ENCODE assay signal across 2 cellular contexts in the genomic region with DNA sequence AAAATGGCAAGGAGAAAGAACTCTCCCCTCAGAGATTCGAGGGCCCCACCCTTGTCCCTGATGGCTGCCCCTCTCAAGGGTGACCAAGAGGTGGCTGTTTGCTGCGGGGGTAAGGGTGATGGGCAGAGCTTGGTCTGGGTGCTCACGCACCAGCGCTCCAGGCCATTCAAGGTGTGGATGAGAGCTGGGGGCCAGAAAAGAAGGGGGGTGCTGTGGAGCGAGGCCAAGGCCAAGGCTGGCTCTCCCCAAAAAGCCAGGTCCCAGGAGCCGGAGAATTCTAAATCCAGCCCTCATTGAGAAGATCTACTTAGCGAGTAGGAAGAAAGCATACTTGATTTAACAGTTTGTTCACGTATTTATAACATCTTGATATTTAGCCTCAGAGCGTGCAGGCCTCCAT.
TF ChIP-seq lines count a peak whose summit lies in the region.

No MANE protein-coding gene starts in this region.

TF ChIP-seq in IMR-90, 13 proteins besides CTCF, POLR2A, EP300 and RAD21:
- TF ChIP-seq CEBPB (IDR thresholded peaks at IDR 0.05; ENCODE audit: low read depth, low read length) = no peak
- TF ChIP-seq CHD1 (IDR thresholded peaks at IDR 0.05; ENCODE audit: low read depth, low read length) = no peak
- TF ChIP-seq MAFK (IDR thresholded peaks at IDR 0.05; ENCODE audit: low read depth, low read length) = no peak

TF ChIP-seq in WTC11, 78 proteins besides CTCF, POLR2A, EP300 and RAD21:
- TF ChIP-seq, protein P1, sequence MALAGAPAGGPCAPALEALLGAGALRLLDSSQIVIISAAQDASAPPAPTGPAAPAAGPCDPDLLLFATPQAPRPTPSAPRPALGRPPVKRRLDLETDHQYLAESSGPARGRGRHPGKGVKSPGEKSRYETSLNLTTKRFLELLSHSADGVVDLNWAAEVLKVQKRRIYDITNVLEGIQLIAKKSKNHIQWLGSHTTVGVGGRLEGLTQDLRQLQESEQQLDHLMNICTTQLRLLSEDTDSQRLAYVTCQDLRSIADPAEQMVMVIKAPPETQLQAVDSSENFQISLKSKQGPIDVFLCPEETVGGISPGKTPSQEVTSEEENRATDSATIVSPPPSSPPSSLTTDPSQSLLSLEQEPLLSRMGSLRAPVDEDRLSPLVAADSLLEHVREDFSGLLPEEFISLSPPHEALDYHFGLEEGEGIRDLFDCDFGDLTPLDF (CRISPR knock-in tag; IDR thresholded peaks at IDR 0.05) = no peak
- TF ChIP-seq RORB (CRISPR knock-in tag; IDR thresholded peaks at IDR 0.05) = no peak
- no peak for TF ChIP-seq ATF1 (CRISPR knock-in tag; IDR thresholded peaks at IDR 0.05)
- no peak for TF ChIP-seq SP1 (CRISPR knock-in tag; conservative IDR thresholded peaks at IDR 0.05)
- TF ChIP-seq ZNF219 (CRISPR knock-in tag; IDR thresholded peaks at IDR 0.05; ENCODE audit: borderline replicate concordance) = no peak
- no peak for TF ChIP-seq ZNF232 (CRISPR knock-in tag; IDR thresholded peaks at IDR 0.05)
- TF ChIP-seq, protein P2, sequence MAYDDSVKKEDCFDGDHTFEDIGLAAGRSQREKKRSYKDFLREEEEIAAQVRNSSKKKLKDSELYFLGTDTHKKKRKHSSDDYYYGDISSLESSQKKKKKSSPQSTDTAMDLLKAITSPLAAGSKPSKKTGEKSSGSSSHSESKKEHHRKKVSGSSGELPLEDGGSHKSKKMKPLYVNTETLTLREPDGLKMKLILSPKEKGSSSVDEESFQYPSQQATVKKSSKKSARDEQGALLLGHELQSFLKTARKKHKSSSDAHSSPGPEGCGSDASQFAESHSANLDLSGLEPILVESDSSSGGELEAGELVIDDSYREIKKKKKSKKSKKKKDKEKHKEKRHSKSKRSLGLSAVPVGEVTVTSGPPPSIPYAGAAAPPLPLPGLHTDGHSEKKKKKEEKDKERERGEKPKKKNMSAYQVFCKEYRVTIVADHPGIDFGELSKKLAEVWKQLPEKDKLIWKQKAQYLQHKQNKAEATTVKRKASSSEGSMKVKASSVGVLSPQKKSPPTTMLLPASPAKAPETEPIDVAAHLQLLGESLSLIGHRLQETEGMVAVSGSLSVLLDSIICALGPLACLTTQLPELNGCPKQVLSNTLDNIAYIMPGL (CRISPR knock-in tag; IDR thresholded peaks at IDR 0.05) = no peak
- TF ChIP-seq ZNF396 (CRISPR knock-in tag; IDR thresholded peaks at IDR 0.05; ENCODE audit: borderline replicate concordance) = no peak
- TF ChIP-seq SOX15 (CRISPR knock-in tag; IDR thresholded peaks at IDR 0.05) = no peak
- TF ChIP-seq, protein P3, sequence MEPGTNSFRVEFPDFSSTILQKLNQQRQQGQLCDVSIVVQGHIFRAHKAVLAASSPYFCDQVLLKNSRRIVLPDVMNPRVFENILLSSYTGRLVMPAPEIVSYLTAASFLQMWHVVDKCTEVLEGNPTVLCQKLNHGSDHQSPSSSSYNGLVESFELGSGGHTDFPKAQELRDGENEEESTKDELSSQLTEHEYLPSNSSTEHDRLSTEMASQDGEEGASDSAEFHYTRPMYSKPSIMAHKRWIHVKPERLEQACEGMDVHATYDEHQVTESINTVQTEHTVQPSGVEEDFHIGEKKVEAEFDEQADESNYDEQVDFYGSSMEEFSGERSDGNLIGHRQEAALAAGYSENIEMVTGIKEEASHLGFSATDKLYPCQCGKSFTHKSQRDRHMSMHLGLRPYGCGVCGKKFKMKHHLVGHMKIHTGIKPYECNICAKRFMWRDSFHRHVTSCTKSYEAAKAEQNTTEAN (CRISPR knock-in tag; IDR thresholded peaks at IDR 0.05) = no peak
- no peak for TF ChIP-seq NFYB (CRISPR knock-in tag; conservative IDR thresholded peaks at IDR 0.05; ENCODE audit: low read depth)
- no peak for TF ChIP-seq MXD4 (CRISPR knock-in tag; IDR thresholded peaks at IDR 0.05; ENCODE audit: borderline replicate concordance)
- no peak for TF ChIP-seq ETV6 (CRISPR knock-in tag; IDR thresholded peaks at IDR 0.05)
- TF ChIP-seq, protein P4, sequence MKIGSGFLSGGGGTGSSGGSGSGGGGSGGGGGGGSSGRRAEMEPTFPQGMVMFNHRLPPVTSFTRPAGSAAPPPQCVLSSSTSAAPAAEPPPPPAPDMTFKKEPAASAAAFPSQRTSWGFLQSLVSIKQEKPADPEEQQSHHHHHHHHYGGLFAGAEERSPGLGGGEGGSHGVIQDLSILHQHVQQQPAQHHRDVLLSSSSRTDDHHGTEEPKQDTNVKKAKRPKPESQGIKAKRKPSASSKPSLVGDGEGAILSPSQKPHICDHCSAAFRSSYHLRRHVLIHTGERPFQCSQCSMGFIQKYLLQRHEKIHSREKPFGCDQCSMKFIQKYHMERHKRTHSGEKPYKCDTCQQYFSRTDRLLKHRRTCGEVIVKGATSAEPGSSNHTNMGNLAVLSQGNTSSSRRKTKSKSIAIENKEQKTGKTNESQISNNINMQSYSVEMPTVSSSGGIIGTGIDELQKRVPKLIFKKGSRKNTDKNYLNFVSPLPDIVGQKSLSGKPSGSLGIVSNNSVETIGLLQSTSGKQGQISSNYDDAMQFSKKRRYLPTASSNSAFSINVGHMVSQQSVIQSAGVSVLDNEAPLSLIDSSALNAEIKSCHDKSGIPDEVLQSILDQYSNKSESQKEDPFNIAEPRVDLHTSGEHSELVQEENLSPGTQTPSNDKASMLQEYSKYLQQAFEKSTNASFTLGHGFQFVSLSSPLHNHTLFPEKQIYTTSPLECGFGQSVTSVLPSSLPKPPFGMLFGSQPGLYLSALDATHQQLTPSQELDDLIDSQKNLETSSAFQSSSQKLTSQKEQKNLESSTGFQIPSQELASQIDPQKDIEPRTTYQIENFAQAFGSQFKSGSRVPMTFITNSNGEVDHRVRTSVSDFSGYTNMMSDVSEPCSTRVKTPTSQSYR (CRISPR knock-in tag; IDR thresholded peaks at IDR 0.05) = no peak
- no peak for TF ChIP-seq ZNF317 (CRISPR knock-in tag; IDR thresholded peaks at IDR 0.05; ENCODE audit: borderline replicate concordance, low read depth)
- TF ChIP-seq, protein P5, sequence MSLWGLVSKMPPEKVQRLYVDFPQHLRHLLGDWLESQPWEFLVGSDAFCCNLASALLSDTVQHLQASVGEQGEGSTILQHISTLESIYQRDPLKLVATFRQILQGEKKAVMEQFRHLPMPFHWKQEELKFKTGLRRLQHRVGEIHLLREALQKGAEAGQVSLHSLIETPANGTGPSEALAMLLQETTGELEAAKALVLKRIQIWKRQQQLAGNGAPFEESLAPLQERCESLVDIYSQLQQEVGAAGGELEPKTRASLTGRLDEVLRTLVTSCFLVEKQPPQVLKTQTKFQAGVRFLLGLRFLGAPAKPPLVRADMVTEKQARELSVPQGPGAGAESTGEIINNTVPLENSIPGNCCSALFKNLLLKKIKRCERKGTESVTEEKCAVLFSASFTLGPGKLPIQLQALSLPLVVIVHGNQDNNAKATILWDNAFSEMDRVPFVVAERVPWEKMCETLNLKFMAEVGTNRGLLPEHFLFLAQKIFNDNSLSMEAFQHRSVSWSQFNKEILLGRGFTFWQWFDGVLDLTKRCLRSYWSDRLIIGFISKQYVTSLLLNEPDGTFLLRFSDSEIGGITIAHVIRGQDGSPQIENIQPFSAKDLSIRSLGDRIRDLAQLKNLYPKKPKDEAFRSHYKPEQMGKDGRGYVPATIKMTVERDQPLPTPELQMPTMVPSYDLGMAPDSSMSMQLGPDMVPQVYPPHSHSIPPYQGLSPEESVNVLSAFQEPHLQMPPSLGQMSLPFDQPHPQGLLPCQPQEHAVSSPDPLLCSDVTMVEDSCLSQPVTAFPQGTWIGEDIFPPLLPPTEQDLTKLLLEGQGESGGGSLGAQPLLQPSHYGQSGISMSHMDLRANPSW (CRISPR knock-in tag; conservative IDR thresholded peaks at IDR 0.05; ENCODE audit: low read depth) = no peak
- TF ChIP-seq, protein P6, sequence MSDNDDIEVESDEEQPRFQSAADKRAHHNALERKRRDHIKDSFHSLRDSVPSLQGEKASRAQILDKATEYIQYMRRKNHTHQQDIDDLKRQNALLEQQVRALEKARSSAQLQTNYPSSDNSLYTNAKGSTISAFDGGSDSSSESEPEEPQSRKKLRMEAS (CRISPR knock-in tag; IDR thresholded peaks at IDR 0.05) = no peak
- TF ChIP-seq, protein P7, sequence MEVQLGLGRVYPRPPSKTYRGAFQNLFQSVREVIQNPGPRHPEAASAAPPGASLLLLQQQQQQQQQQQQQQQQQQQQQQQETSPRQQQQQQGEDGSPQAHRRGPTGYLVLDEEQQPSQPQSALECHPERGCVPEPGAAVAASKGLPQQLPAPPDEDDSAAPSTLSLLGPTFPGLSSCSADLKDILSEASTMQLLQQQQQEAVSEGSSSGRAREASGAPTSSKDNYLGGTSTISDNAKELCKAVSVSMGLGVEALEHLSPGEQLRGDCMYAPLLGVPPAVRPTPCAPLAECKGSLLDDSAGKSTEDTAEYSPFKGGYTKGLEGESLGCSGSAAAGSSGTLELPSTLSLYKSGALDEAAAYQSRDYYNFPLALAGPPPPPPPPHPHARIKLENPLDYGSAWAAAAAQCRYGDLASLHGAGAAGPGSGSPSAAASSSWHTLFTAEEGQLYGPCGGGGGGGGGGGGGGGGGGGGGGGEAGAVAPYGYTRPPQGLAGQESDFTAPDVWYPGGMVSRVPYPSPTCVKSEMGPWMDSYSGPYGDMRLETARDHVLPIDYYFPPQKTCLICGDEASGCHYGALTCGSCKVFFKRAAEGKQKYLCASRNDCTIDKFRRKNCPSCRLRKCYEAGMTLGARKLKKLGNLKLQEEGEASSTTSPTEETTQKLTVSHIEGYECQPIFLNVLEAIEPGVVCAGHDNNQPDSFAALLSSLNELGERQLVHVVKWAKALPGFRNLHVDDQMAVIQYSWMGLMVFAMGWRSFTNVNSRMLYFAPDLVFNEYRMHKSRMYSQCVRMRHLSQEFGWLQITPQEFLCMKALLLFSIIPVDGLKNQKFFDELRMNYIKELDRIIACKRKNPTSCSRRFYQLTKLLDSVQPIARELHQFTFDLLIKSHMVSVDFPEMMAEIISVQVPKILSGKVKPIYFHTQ (CRISPR knock-in tag; IDR thresholded peaks at IDR 0.05) = no peak
TF ChIP-seq in WTC11: peak in this region for 0.
